26 cellular contexts compared by ENCODE assay signal in genomic region chr6:144278659-144279314, GRCh38. TPM values are rescaled to one million over a fixed set of nuclear protein-coding genes. Genes with fewer than 3 reads are reported as not detected.
DNase-seq lines count a peak whose midpoint lies in the region; ATAC-seq, FAIRE-seq and TF ChIP-seq lines count a peak whose summit lies in the region.
"Had no signal": no experiment of that assay in that cellular context is flagged by ENCODE, and none has a peak within 500 bp of the region (broad histone marks: within the 10 kb centered on the region; RNA-seq: fewer than 3 reads in every experiment).

No MANE protein-coding gene starts in this region.

- ATAC-seq in left colon (peak; percentile 91), aorta (ENCODE audit: low FRiP score) (no peak), GM18861 (IDR thresholded peaks at IDR 0.05; ENCODE audit: unreplicated experiment) (no peak)
- ATAC-seq: activated T-helper 17 cell treated with anti-CD3 and anti-CD28 coated beads, Interleukin-2, amount 50 U/mL, for 72 hours; GM12878; natural killer cell; SK-N-SH treated with all-trans-retinoic acid at 6 μM for 48 hours had no signal

- H3K9me3 ChIP-seq in MG63 (no peaks in the 10 kb centered on the region), aorta (ENCODE audit: control insufficient read depth, low read length) (no peaks in the 10 kb centered on the region)
- H3K9me3 ChIP-seq: ascending aorta, thoracic aorta, uterus had no signal

- no peak overlapping the region for H3K27ac ChIP-seq in aorta (ENCODE audit: low read depth in 1 of 2, low read length in 2 of 2)
- H3K27ac ChIP-seq: ascending aorta, thoracic aorta, uterus, VCaP had no signal

- no peaks in the 10 kb centered on the region for H3K36me3 ChIP-seq in MG63
- no peaks in the 10 kb centered on the region for H3K36me3 ChIP-seq in bronchial epithelial cell (ENCODE audit: control insufficient read depth, insufficient read depth, low read length)
- H3K36me3 ChIP-seq in aorta (ENCODE audit: control insufficient read depth in 1 of 2, insufficient read depth in 2 of 2, low read length in 1 of 2): no peaks in the 10 kb centered on the region
- H3K36me3 ChIP-seq: ascending aorta, thoracic aorta, uterus had no signal

- no peak overlapping the region for H3K4me3 ChIP-seq in MG63
- H3K4me3 ChIP-seq in bronchial epithelial cell (ENCODE audit: low read depth, low read length): no peak overlapping the region
- H3K4me3 ChIP-seq in aorta (ENCODE audit: low read length in 2 of 2): no peak overlapping the region
- H3K4me3 ChIP-seq: ascending aorta, GM12878, K562, thoracic aorta, uterus had no signal

- FAIRE-seq in bronchial epithelial cell (lab: Jason Lieb, UNC): no peak
- FAIRE-seq: GM12878, K562 had no signal

- H3K27me3 ChIP-seq in MG63 (no peaks in the 10 kb centered on the region), bronchial epithelial cell (ENCODE audit: control insufficient read depth, insufficient read depth, low read length) (no peaks in the 10 kb centered on the region), aorta (ENCODE audit: control insufficient read depth in 1 of 2, insufficient read depth in 2 of 2, low read length in 1 of 2) (no peaks in the 10 kb centered on the region)
- H3K27me3 ChIP-seq: ascending aorta, uterus had no signal

- no peaks in the 10 kb centered on the region for H3K4me1 ChIP-seq in aorta (ENCODE audit: control insufficient read depth in 1 of 2, insufficient read depth in 2 of 2, low read length in 2 of 2)
- H3K4me1 ChIP-seq: ascending aorta had no signal

- intact Hi-C loops in left colon (cut with DNase I, micrococcal nuclease) (loop anchor here in 1 of 2 donors (10.0 kb wide), 1 partner anchor 206 kb away; no protein-coding TSS in a partner anchor), aorta (cut with DNase I) (no loop called here)

- 67 to 81% methylated on average over 4 of the region's 4 CpGs for WGBS in aorta, 2 donors

- DNase-seq in ELF-1 (ENCODE audit: low read depth, low spot score) (peak; percentile 86), MG63 (peak; percentile 60), bronchial epithelial cell (ENCODE audit: low read depth) (peak; percentile 54), left colon (no peak), NCI-H748 (lab: John Stamatoyannopoulos, UW; ENCODE audit: unreplicated experiment) (no peak), aorta (no peak), NCI-H82 treated with DMSO at 0.1 percent for 48 hours (lab: John Stamatoyannopoulos, UW; ENCODE audit: unreplicated experiment) (no peak)
- DNase-seq: activated CD4-positive, alpha-beta T cell treated with anti-CD3 and anti-CD28 coated beads, Interleukin-2, amount 10 ng/mL, durations not matched to agents 7 days and 5 days; caudate nucleus; DMS53; glutamatergic neuron; HCEC 1CT; natural killer cell; NCI-H1436 treated with DMSO at 0.1 percent for 48 hours; NCI-H524; stimulated activated CD4-positive, alpha-beta T cell treated with anti-CD3 and anti-CD28 coated beads, Interleukin-4, amount 100 ng/mL, for 24 hours; stimulated activated naive CD4-positive, alpha-beta T cell; uterus had no signal

- no peak for TF ChIP-seq CTCF in bronchial epithelial cell (IDR thresholded peaks at IDR 0.05; ENCODE audit: insufficient read depth, low read length, severe bottlenecking)

RNA-seq across cellular contexts. Expression of gene UTRN, which starts 6.3 kb away (rescaled TPM):
- 16.5 and 32.7 TPM in 2 replicates for total RNA-seq in MG63 (2014; rRNA removed; shearing (Covaris generic); ENCODE audit: low replicate concordance)
- total RNA-seq in bronchial epithelial cell (38.4 and 101 TPM in 2 replicates), left colon (10 to 100 TPM; 88.3 to 89.5 TPM), aorta (100 to 1,000 TPM; 238 to 259 TPM)
- 10 to 100 TPM; 11.5 to 20.1 TPM for polyA plus RNA-seq in aorta

Comparison
In these comparisons a context has a peak if more than half of its experiments do, and no peak if none do; other contexts are left out.
1. DNase-seq: peak in ELF-1 (single experiment), MG63 (single experiment) and bronchial epithelial cell (single experiment); none in left colon (0 of 2), NCI-H748 (single experiment), aorta (0 of 2) and NCI-H82 treated with DMSO at 0.1 percent for 48 hours (single experiment).